20 cellular contexts compared by ENCODE assay signal in genomic region chr3:133983576-133984560, GRCh38.
"Had no signal": no experiment of that assay in that cellular context is flagged by ENCODE, and none has a peak within 500 bp of the region (broad histone marks: within the 10 kb centered on the region; RNA-seq: fewer than 3 reads in every experiment).

No MANE protein-coding gene starts in this region.

- H3K36me3 ChIP-seq: left ventricle myocardium inferior, lower lobe of right lung, neutrophil, stomach, thoracic aorta, transverse colon had no signal

- ATAC-seq: esophagus mucosa, psoas muscle had no signal

- H3K9me3 Mint-ChIP-seq: memory B cell, naive B cell, nephron progenitor cell had no signal

- H3K4me1 ChIP-seq: psoas muscle, transverse colon had no signal

- H3K4me3 ChIP-seq: dorsolateral prefrontal cortex, left ventricle myocardium inferior, lower lobe of right lung, psoas muscle, stomach, thoracic aorta, transverse colon had no signal

- H3K9me3 ChIP-seq: left ventricle myocardium inferior, lower lobe of right lung, neutrophil, psoas muscle, stomach, thoracic aorta, transverse colon had no signal

- H3K27ac ChIP-seq: dorsolateral prefrontal cortex, left ventricle myocardium inferior, lower lobe of right lung, neutrophil, psoas muscle, stomach, thoracic aorta, transverse colon had no signal

- H3K4me3 Mint-ChIP-seq: memory B cell, naive B cell, nephron progenitor cell had no signal

- H3K4me1 Mint-ChIP-seq: memory B cell had no signal

- H3K36me3 Mint-ChIP-seq: memory B cell, naive B cell had no signal

- H3K27ac Mint-ChIP-seq: memory B cell, naive B cell, nephron progenitor cell had no signal

- H3K27me3 ChIP-seq: dorsolateral prefrontal cortex, neutrophil, stomach, transverse colon had no signal

- DNase-seq: cortex of kidney; dorsolateral prefrontal cortex; effector CD8-positive, alpha-beta T cell; glutamatergic neuron; islet precursor cell; left ventricle myocardium inferior; lower lobe of right lung; naive B cell; nephron progenitor cell; psoas muscle; small intestine; stimulated activated CD4-positive, alpha-beta T cell treated with anti-CD3 and anti-CD28 coated beads, Interleukin-12 subunit alpha, Interleukin-12 subunit beta, amount 100 ng/mL, for 4 hours; stimulated activated naive CD4-positive, alpha-beta T cell; stomach; substantia nigra; transverse colon had no signal
